ENCODE assay signal across 1 cellular context in the genomic region with DNA sequence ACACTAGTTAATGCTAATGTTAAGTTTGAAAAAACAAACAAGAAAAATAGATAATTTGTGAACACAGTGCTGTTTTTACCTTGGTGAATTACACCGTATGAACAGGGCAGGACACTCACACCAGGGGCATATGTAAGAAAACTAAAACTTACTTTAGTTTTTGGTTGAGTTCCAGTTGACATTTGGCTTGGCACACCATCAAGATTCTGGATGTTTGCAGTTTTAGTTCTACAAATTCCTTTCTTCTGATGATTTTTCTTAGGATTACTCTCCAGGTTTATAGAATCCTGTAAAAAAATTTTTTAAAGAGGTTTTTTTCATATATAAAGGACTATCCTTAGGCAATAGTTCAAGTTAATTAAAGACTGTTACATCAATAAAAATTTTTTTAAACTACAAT.
TF ChIP-seq lines count a peak whose summit lies in the region.

No MANE protein-coding gene starts in this region.

TF ChIP-seq in HepG2, 621 proteins besides CTCF, POLR2A, EP300 and RAD21 (continued from another document):
- no peak for TF ChIP-seq SNAPC4 (CRISPR knock-in tag; IDR thresholded peaks at IDR 0.05)
